Comparison of ENCODE assay signal across 1 cellular context in genomic region chr10:35415505-35415904, GRCh38.
TF ChIP-seq lines count a peak whose summit lies in the region.

No MANE protein-coding gene starts in this region.

TF ChIP-seq in H1, 55 proteins besides CTCF, POLR2A, EP300 and RAD21:
- TF ChIP-seq, protein P1, sequence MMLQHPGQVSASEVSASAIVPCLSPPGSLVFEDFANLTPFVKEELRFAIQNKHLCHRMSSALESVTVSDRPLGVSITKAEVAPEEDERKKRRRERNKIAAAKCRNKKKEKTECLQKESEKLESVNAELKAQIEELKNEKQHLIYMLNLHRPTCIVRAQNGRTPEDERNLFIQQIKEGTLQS (IDR thresholded peaks at IDR 0.05; ENCODE audit: insufficient read depth, low read depth, low read length): no peak
- TF ChIP-seq E2F6 (IDR thresholded peaks at IDR 0.05) (no peak), POLR2AphosphoS5 (IDR thresholded peaks at IDR 0.05; ENCODE audit: low read depth, low read length) (no peak), GTF2F1 (IDR thresholded peaks at IDR 0.05; ENCODE audit: borderline replicate concordance, low read depth, low read length) (no peak), SRF (IDR thresholded peaks at IDR 0.05; ENCODE audit: low read depth, low read length) (no peak), HDAC6 (IDR thresholded peaks at IDR 0.05; ENCODE audit: low read depth, low read length) (no peak), TAF1 (IDR thresholded peaks at IDR 0.05; ENCODE audit: low read depth, low read length) (no peak), CREB1 (IDR thresholded peaks at IDR 0.05) (no peak), ATF2 (IDR thresholded peaks at IDR 0.05; ENCODE audit: low read length) (no peak), RFX5 (IDR thresholded peaks at IDR 0.05; ENCODE audit: borderline replicate concordance, low read depth, low read length) (no peak), RXRA (IDR thresholded peaks at IDR 0.05; ENCODE audit: insufficient read depth, low read depth, low read length) (no peak), GABPA (IDR thresholded peaks at IDR 0.05; ENCODE audit: borderline replicate concordance, insufficient read depth, low read length) (no peak)
TF ChIP-seq in H1: peak in this region for 0.
